In genomic region chr10:114957673-114958072, GRCh38 we compare ENCODE assay signal across 26 cellular contexts. TPM values are rescaled to one million over a fixed set of nuclear protein-coding genes. Genes with fewer than 3 reads are reported as not detected.
A peak's percentile ranks its signal among the peaks of the same experiment; 100 is the strongest.
DNase-seq lines count a peak whose midpoint lies in the region; ATAC-seq, FAIRE-seq and TF ChIP-seq lines count a peak whose summit lies in the region.
"Had no signal": no experiment of that assay in that cellular context is flagged by ENCODE, and none has a peak within 500 bp of the region (broad histone marks: within the 10 kb centered on the region; RNA-seq: fewer than 3 reads in every experiment).

No MANE protein-coding gene starts in this region.

- DNase-seq in HFFc6 = peak; percentile 35
- DNase-seq in SK-N-SH = no peak
- DNase-seq in fibroblast of mammary gland (ENCODE audit: low read depth) = peak; percentile 67
- peak; percentile 7 for DNase-seq in skeletal muscle cell (ENCODE audit: low read depth)
- no peak for DNase-seq in NCI-H1417 treated with DMSO at 0.1 percent for 48 hours (lab: John Stamatoyannopoulos, UW)
- DNase-seq in posterior vena cava (ENCODE audit: low spot score) = no peak
- DNase-seq in RCC 7860 (ENCODE audit: low spot score) = no peak
- DNase-seq: activated CD8-positive, alpha-beta memory T cell treated with anti-CD3 and anti-CD28 coated beads, Interleukin-2, amount 50 U/mL, for 4 hours; activated naive CD8-positive, alpha-beta T cell treated with anti-CD3 and anti-CD28 coated beads for 36 hours; CD8-positive, alpha-beta T cell; DMS 273 treated with DMSO at 0.1 percent for 48 hours; effector CD8-positive, alpha-beta T cell; KG1; kidney glomerular epithelial cell; NCI-H1048; NCI-H187; NCI-H69; stimulated activated CD4-positive, alpha-beta T cell treated with anti-CD3 and anti-CD28 coated beads, Interleukin-1b, Interleukin-23, amount 100 ng/mL, for 48 hours; substantia nigra; upper lobe of right lung had no signal

- H3K4me2 ChIP-seq in SK-N-SH = no peak overlapping the region

- no peak for TF ChIP-seq EP300 in SK-N-SH (IDR thresholded peaks at IDR 0.05; ENCODE audit: borderline replicate concordance in 1 of 2, low read depth in 1 of 2, low read length in 1 of 2)

- ATAC-seq in HG03378 (IDR thresholded peaks at IDR 0.05; ENCODE audit: unreplicated experiment) = no peak
- ATAC-seq: CD8-positive, alpha-beta T cell; upper lobe of right lung; WTC11 had no signal

- peaks cover 22% of the 10 kb centered on the region for H3K36me3 Mint-ChIP-seq in HFFc6 (ENCODE audit: low read depth)

- 0 out of 2 replicates have a peak, but pooled peaks cover 3% of the 10 kb centered on the region for H4K20me1 ChIP-seq in SK-N-SH (ENCODE audit: insufficient read depth)

- no peak overlapping the region for H2AFZ ChIP-seq in SK-N-SH (ENCODE audit: low read depth)

- H3K4me1 ChIP-seq in SK-N-SH (ENCODE audit: control insufficient read depth in 1 of 2, insufficient read depth in 2 of 2, low read depth in 1 of 2, low read length in 1 of 2) = peaks cover 0 to 18% of the 10 kb centered on the region in 2 experiments; a peak in 2 of 4 replicates
- H3K4me1 ChIP-seq: upper lobe of right lung had no signal

- no peaks in the 10 kb centered on the region for H3K9me3 ChIP-seq in SK-N-SH
- H3K9me3 ChIP-seq: neutrophil, upper lobe of right lung had no signal

- H3K4me3 ChIP-seq in SK-N-SH (ENCODE audit: low read depth in 2 of 2, low read length in 1 of 2) = no peak overlapping the region
- H3K4me3 ChIP-seq in fibroblast of mammary gland (ENCODE audit: control insufficient read depth, low read depth, low read length) = no peak overlapping the region
- H3K4me3 ChIP-seq in skeletal muscle cell (ENCODE audit: low read depth, low read length) = no peak overlapping the region
- H3K4me3 ChIP-seq: skin epidermis, upper lobe of right lung had no signal

- no peak overlapping the region for H3K9ac ChIP-seq in SK-N-SH

- WGBS in SK-N-SH (ENCODE audit: low lambda C conversion rate) = 53% methylated on average over 2 of the region's 2 CpGs

- intact Hi-C loops in posterior vena cava (cut with DNase I) = no loop called here

- CTCF ChIA-PET in SK-N-SH (lab: Yijun Ruan, JAX) = interaction anchor here (0.6 to 2.8 kb wide), 4 partner anchors 78 to 152 kb away, joined by 3 to 8 read pairs (median 3); partner anchors contain the start of gene FHIP2A

- no peak overlapping the region for H3K4me3 Mint-ChIP-seq in HFFc6
- H3K4me3 Mint-ChIP-seq: activated naive CD8-positive, alpha-beta T cell treated with anti-CD3 and anti-CD28 coated beads for 36 hours; CD8-positive, alpha-beta T cell; T-helper 2 cell treated with Interferon-gamma antibody and Interleukin-4, amounts not matched to agents 5 μg/mL and 100 μg/mL, for 36 hours; WTC11 had no signal

- H3K27ac Mint-ChIP-seq in HFFc6 = no peak overlapping the region
- H3K27ac Mint-ChIP-seq: activated naive CD8-positive, alpha-beta T cell treated with anti-CD3 and anti-CD28 coated beads for 36 hours; CD8-positive, alpha-beta T cell; T-helper 2 cell treated with Interferon-gamma antibody and Interleukin-4, amounts not matched to agents 5 μg/mL and 100 μg/mL, for 36 hours; WTC11 had no signal

- TF ChIP-seq CTCF in HFFc6 (IDR thresholded peaks at IDR 0.05) (no peak), SK-N-SH (IDR thresholded peaks at IDR 0.05) (no peak), fibroblast of mammary gland (conservative IDR thresholded peaks at IDR 0.05; ENCODE audit: control insufficient read depth, insufficient read depth, low read depth, low read length) (no peak)

- no peaks in the 10 kb centered on the region for H3K9me2 ChIP-seq in SK-N-SH

- FAIRE-seq in RCC 7860 (lab: Jason Lieb, UNC) = no peak
- FAIRE-seq: colon had no signal

- POLR2A ChIA-PET in SK-N-SH (lab: Yijun Ruan, JAX) = interaction anchor here (1.9 kb wide), 1 partner anchor 19 kb away, joined by 8 read pairs; the partner anchor contains the start of gene TRUB1

- H3F3A ChIP-seq in SK-N-SH (replicated peaks; ENCODE audit: insufficient read depth) = peaks cover 3% of the 10 kb centered on the region

- no peaks in the 10 kb centered on the region for H3K27me3 ChIP-seq in SK-N-SH (ENCODE audit: insufficient read depth)
- H3K27me3 ChIP-seq: neutrophil, upper lobe of right lung had no signal

- peaks cover 22% of the 10 kb centered on the region for H3K4me1 Mint-ChIP-seq in HFFc6 (ENCODE audit: low read depth)

- peak overlapping the region in 1 of 2 experiments; percentile 64; a peak in 2 of 4 replicates for H3K27ac ChIP-seq in SK-N-SH (ENCODE audit: low read depth in 2 of 2, low read length in 1 of 2)
- H3K27ac ChIP-seq: neutrophil, skin epidermis, upper lobe of right lung had no signal

- peaks cover 19% of the 10 kb centered on the region for H3K79me2 ChIP-seq in SK-N-SH (ENCODE audit: insufficient read depth)

- H3K9me3 Mint-ChIP-seq in HFFc6 = no peaks in the 10 kb centered on the region
- H3K9me3 Mint-ChIP-seq: activated naive CD8-positive, alpha-beta T cell treated with anti-CD3 and anti-CD28 coated beads for 36 hours; CD8-positive, alpha-beta T cell; WTC11 had no signal

- TF ChIP-seq RAD21 in SK-N-SH (IDR thresholded peaks at IDR 0.05; ENCODE audit: low read length) = no peak

- H3K36me3 ChIP-seq in SK-N-SH (replicated peaks in 1 of 2; ENCODE audit: control insufficient read depth in 1 of 2, insufficient read depth in 2 of 2, low read length in 1 of 2) = peaks cover 38 to 44% of the 10 kb centered on the region in 2 experiments
- H3K36me3 ChIP-seq: neutrophil, upper lobe of right lung had no signal

- H3K27me3 Mint-ChIP-seq in HFFc6 (ENCODE audit: insufficient read depth) = no peaks in the 10 kb centered on the region
- H3K27me3 Mint-ChIP-seq: activated naive CD8-positive, alpha-beta T cell treated with anti-CD3 and anti-CD28 coated beads for 36 hours had no signal

TF ChIP-seq in SK-N-SH, 30 proteins besides CTCF, POLR2A, EP300 and RAD21:
- TF ChIP-seq FOSL2 (IDR thresholded peaks at IDR 0.05; ENCODE audit: borderline replicate concordance, low read depth) (peak; percentile 41; the same call in 1 of the 2 replicates), GABPA (IDR thresholded peaks at IDR 0.05; ENCODE audit: low read depth) (no peak), JUND (IDR thresholded peaks at IDR 0.05) (no peak; the same call in 1 of the 2 replicates), GATA2 (CRISPR knock-in tag; IDR thresholded peaks at IDR 0.05) (no peak), ELF1 (IDR thresholded peaks at IDR 0.05) (no peak), TEAD4 (IDR thresholded peaks at IDR 0.05; ENCODE audit: borderline replicate concordance, insufficient read depth) (no peak), NFIC (IDR thresholded peaks at IDR 0.05; ENCODE audit: borderline replicate concordance) (no peak), TCF12 (IDR thresholded peaks at IDR 0.05) (peak; percentile 28; the same call in 1 of the 2 replicates), USF2 (IDR thresholded peaks at IDR 0.05; ENCODE audit: borderline replicate concordance, low read depth, low read length) (no peak), TAF1 (IDR thresholded peaks at IDR 0.05; ENCODE audit: borderline replicate concordance, low read depth, low read length) (no peak), POLR2AphosphoS5 (IDR thresholded peaks at IDR 0.05; ENCODE audit: low read depth, low read length) (no peak), PBX3 (IDR thresholded peaks at IDR 0.05) (peak; percentile 75), IRF3 (IDR thresholded peaks at IDR 0.05; ENCODE audit: low read depth, low read length) (no peak), CHD2 (IDR thresholded peaks at IDR 0.05; ENCODE audit: low read length, partially characterized antibody) (no peak)
TF ChIP-seq in SK-N-SH: peak in this region for 3.

RNA-seq across cellular contexts. Expression of gene TRUB1, which starts 19.7 kb away (rescaled TPM):
- total RNA-seq in HFFc6 (2021; fragmentation: NEBNext Ultra II Directional; extraction: Animal tissue kit (Norgen Biotek cat#: 25700)) = 10 to 100 TPM; 17.4 to 23.2 (median 22.3) TPM
- polyA plus RNA-seq in SK-N-SH (2012; rRNA removed) = 9.9 and 11.1 TPM in 2 replicates
- polyA plus RNA-seq in SK-N-SH (2012; cell fraction: cytosol; rRNA removed) = 11.6 and 16.6 TPM in 2 replicates
- polyA plus RNA-seq in SK-N-SH (2012; cell fraction: nucleus; rRNA removed) = 7.9 and 8.3 TPM in 2 replicates
- 1 to 10 TPM; 8.2 to 9.8 TPM for total RNA-seq in posterior vena cava

Comparison
In these comparisons a context has a peak if more than half of its experiments do, and no peak if none do; other contexts are left out.
1. DNase-seq: peak in HFFc6 (single experiment), fibroblast of mammary gland (single experiment) and skeletal muscle cell (single experiment); none in SK-N-SH (single experiment), NCI-H1417 treated with DMSO at 0.1 percent for 48 hours (single experiment), posterior vena cava (single experiment) and RCC 7860 (single experiment).